8 cellular contexts compared by ENCODE assay signal in genomic region chr5:62307364-62307689, GRCh38. TPM values are rescaled to one million over a fixed set of nuclear protein-coding genes. Genes with fewer than 3 reads are reported as not detected.
DNase-seq lines count a peak whose midpoint lies in the region; ATAC-seq and TF ChIP-seq lines count a peak whose summit lies in the region.

No MANE protein-coding gene starts in this region.

- H3K4me1 ChIP-seq in gastroesophageal sphincter = peaks cover 5 to 52% (median 7%) of the 10 kb centered on the region in 3 donors

- peak overlapping the region in 3 of 4 donors; percentile 92 to 94 (median 94) for H3K27ac ChIP-seq in gastroesophageal sphincter

- WGBS in gastroesophageal sphincter (ENCODE audit: low coverage in 1 of 2), 2 donors = 0 to 5% methylated on average over 9 of the region's 9 CpGs

- TF ChIP-seq EP300 in gastroesophageal sphincter (IDR thresholded peaks at IDR 0.05) = no peak

- no peak for ATAC-seq in gastroesophageal sphincter
- ATAC-seq in HG02981 (IDR thresholded peaks at IDR 0.05; ENCODE audit: unreplicated experiment) = no peak
- ATAC-seq in HG03280 (IDR thresholded peaks at IDR 0.05; ENCODE audit: unreplicated experiment) = no peak

- H3K27me3 ChIP-seq in H7 (ENCODE audit: control insufficient read depth, insufficient read depth, low read length) (no peaks in the 10 kb centered on the region), gastroesophageal sphincter (no peaks in the 10 kb centered on the region)

- peak overlapping the region; percentile 97 for H3K4me3 ChIP-seq in H7 (ENCODE audit: insufficient read depth, low read depth, low read length)
- H3K4me3 ChIP-seq in WI38 (ENCODE audit: low read depth, low read length) = peak overlapping the region; percentile 87
- H3K4me3 ChIP-seq in gastroesophageal sphincter = peak overlapping the region; percentile 80 to 99
- H3K4me3 ChIP-seq in skeletal muscle cell (ENCODE audit: low read depth, low read length) = peak overlapping the region; percentile 91

- DNase-seq in H7 (no peak), skeletal muscle cell (ENCODE audit: low read depth) (no peak), dermis blood vessel endothelial cell (no peak), 8988T (no peak)

- no peaks in the 10 kb centered on the region for H3K9me3 ChIP-seq in gastroesophageal sphincter

- H3K36me3 ChIP-seq in H7 (replicated peaks; ENCODE audit: control insufficient read depth, insufficient read depth, low read length) (no peaks in the 10 kb centered on the region), gastroesophageal sphincter (no peaks in the 10 kb centered on the region)

- TF ChIP-seq POLR2A in gastroesophageal sphincter (IDR thresholded peaks at IDR 0.05) = no peak

- TF ChIP-seq CTCF in WI38 (IDR thresholded peaks at IDR 0.05; ENCODE audit: low read depth, low read length) (no peak), gastroesophageal sphincter (IDR thresholded peaks at IDR 0.05) (no peak)

RNA-seq across cellular contexts. Expression of gene KIF2A, which starts 1.3 kb away (rescaled TPM):
- total RNA-seq in H7 (2014; rRNA removed; shearing (Covaris generic)) = 49.6 and 68.9 TPM in 2 replicates
- total RNA-seq in gastroesophageal sphincter (10 to 100 TPM; 27.1 to 50.6 (median 33.6) TPM), dermis blood vessel endothelial cell (105 and 158 TPM in 2 replicates)
